Comparison of ENCODE assay signal across 37 cellular contexts in the genomic region with DNA sequence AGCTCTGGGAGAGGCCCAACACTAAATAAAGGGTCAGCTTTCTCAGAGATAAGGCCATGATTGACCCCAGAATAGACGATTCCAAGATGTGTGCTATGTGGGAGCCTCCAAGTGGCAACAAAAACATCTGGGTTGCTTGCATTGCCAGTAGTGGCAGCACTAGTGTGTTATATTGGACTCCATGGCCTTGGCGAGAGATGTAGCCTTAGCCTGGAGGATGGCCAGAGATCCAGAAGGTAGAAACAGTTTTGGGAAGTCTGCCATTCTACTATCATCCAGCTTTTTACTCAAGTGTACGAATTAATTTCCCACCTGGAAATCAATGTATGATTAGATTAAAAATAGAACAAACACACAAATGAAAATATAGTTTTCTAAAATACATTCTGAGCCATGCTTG. TPM values are rescaled to one million over a fixed set of nuclear protein-coding genes. Genes with fewer than 3 reads are reported as not detected.
"Had no signal": no experiment of that assay in that cellular context is flagged by ENCODE, and none has a peak within 500 bp of the region (broad histone marks: within the 10 kb centered on the region; RNA-seq: fewer than 3 reads in every experiment).

No MANE protein-coding gene starts in this region.

- H3K4me3 Mint-ChIP-seq: activated B cell treated with CpG ODN at 0.5 μM for 24 hours; activated CD4-positive, alpha-beta memory T cell treated with anti-CD3 and anti-CD28 coated beads for 36 hours; activated CD4-positive, alpha-beta T cell treated with anti-CD3 and anti-CD28 coated beads, Interleukin-2, amount 10 ng/mL, durations not matched to agents 24 days and 14 days; activated CD8-positive, alpha-beta T cell treated with anti-CD3 and anti-CD28 coated beads, Interleukin-2, amount 10 ng/mL, durations not matched to agents 7 days and 5 days; activated naive CD8-positive, alpha-beta T cell; activated T-cell treated with anti-CD3 and anti-CD28 coated beads, Interleukin-2, amount 50 U/mL, for 24 hours; activated T-cell treated with anti-CD3 and anti-CD28 coated beads, Interleukin-2, amount 50 U/mL, for 72 hours; effector memory CD8-positive, alpha-beta T cell; T-helper 17 cell; T-helper 2 cell treated with Interferon-gamma antibody and Interleukin-4, amounts not matched to agents 5 μg/mL and 100 μg/mL, for 36 hours had no signal

- H3K9me3 Mint-ChIP-seq: activated B cell treated with CpG ODN at 0.5 μM for 24 hours; activated CD4-positive, alpha-beta memory T cell treated with anti-CD3 and anti-CD28 coated beads for 36 hours; activated CD4-positive, alpha-beta T cell treated with anti-CD3 and anti-CD28 coated beads, Interleukin-2, amount 10 ng/mL, durations not matched to agents 24 days and 14 days; activated T-cell treated with anti-CD3 and anti-CD28 coated beads, Interleukin-2, amount 50 U/mL, for 24 hours; activated T-cell treated with anti-CD3 and anti-CD28 coated beads, Interleukin-2, amount 50 U/mL, for 72 hours; effector memory CD8-positive, alpha-beta T cell; T-helper 2 cell treated with Interferon-gamma antibody and Interleukin-4, amounts not matched to agents 5 μg/mL and 100 μg/mL, for 36 hours had no signal

- DNase-seq: activated B cell treated with CpG ODN at 0.5 μM for 24 hours; activated CD4-positive, alpha-beta memory T cell treated with anti-CD3 and anti-CD28 coated beads for 36 hours; activated CD4-positive, alpha-beta T cell treated with anti-CD3 and anti-CD28 coated beads, Interleukin-2, amount 10 ng/mL, durations not matched to agents 24 days and 14 days; activated CD8-positive, alpha-beta memory T cell treated with anti-CD3 and anti-CD28 coated beads, Interleukin-2, amount 50 U/mL, for 48 hours; activated CD8-positive, alpha-beta T cell treated with anti-CD3 and anti-CD28 coated beads, Interleukin-2, amount 10 ng/mL, durations not matched to agents 7 days and 5 days; activated gamma-delta T cell; activated naive CD4-positive, alpha-beta T cell treated with anti-CD3 and anti-CD28 coated beads, Interleukin-2, amount 50 U/mL, for 16 hours; activated naive CD4-positive, alpha-beta T cell treated with Interleukin-2 at 50 U/mL for 16 hours; activated T-cell treated with anti-CD3 and anti-CD28 coated beads for 4 hours; activated T-cell treated with anti-CD3 and anti-CD28 coated beads, Interleukin-2, amount 50 U/mL, for 24 hours; activated T-cell treated with anti-CD3 and anti-CD28 coated beads, Interleukin-2, amount 50 U/mL, for 72 hours; amniotic stem cell; anterior cingulate cortex; central memory CD4-positive, alpha-beta T cell; cortex of kidney; dermis blood vessel endothelial cell; effector CD4-positive, alpha-beta T cell; effector memory CD8-positive, alpha-beta T cell; esophagus squamous epithelium; foreskin melanocyte; heart right ventricle; T-helper 1 cell; T-helper 17 cell; T1000; WERI-Rb-1 had no signal

- H3K27me3 Mint-ChIP-seq: activated T-cell treated with anti-CD3 and anti-CD28 coated beads, Interleukin-2, amount 50 U/mL, for 24 hours; effector memory CD8-positive, alpha-beta T cell had no signal

- H3K27ac Mint-ChIP-seq: activated B cell treated with CpG ODN at 0.5 μM for 24 hours; activated CD4-positive, alpha-beta memory T cell treated with anti-CD3 and anti-CD28 coated beads for 36 hours; activated CD4-positive, alpha-beta T cell treated with anti-CD3 and anti-CD28 coated beads, Interleukin-2, amount 10 ng/mL, durations not matched to agents 24 days and 14 days; activated CD8-positive, alpha-beta T cell treated with anti-CD3 and anti-CD28 coated beads, Interleukin-2, amount 10 ng/mL, durations not matched to agents 7 days and 5 days; activated naive CD8-positive, alpha-beta T cell; activated T-cell treated with anti-CD3 and anti-CD28 coated beads, Interleukin-2, amount 50 U/mL, for 24 hours; activated T-cell treated with anti-CD3 and anti-CD28 coated beads, Interleukin-2, amount 50 U/mL, for 72 hours; effector memory CD8-positive, alpha-beta T cell; T-helper 17 cell; T-helper 2 cell treated with Interferon-gamma antibody and Interleukin-4, amounts not matched to agents 5 μg/mL and 100 μg/mL, for 36 hours had no signal

- ATAC-seq: activated CD4-positive, CD25-positive, alpha-beta regulatory T cell treated with anti-CD3 and anti-CD28 coated beads, Interleukin-2, amount 50 U/mL, for 24 hours; activated CD8-positive, alpha-beta T cell treated with anti-CD3 and anti-CD28 coated beads, Interleukin-2, amount 10 ng/mL, durations not matched to agents 7 days and 5 days; activated T-cell treated with anti-CD3 and anti-CD28 coated beads, Interleukin-2, amount 50 U/mL, for 72 hours; effector memory CD8-positive, alpha-beta T cell; gastroesophageal sphincter; heart right ventricle; T-helper 17 cell had no signal

- H3K36me3 Mint-ChIP-seq: activated CD4-positive, alpha-beta memory T cell treated with anti-CD3 and anti-CD28 coated beads for 36 hours; activated naive CD8-positive, alpha-beta T cell had no signal

- H3K4me1 Mint-ChIP-seq: activated B cell treated with CpG ODN at 0.5 μM for 24 hours; activated CD4-positive, alpha-beta T cell treated with anti-CD3 and anti-CD28 coated beads, Interleukin-2, amount 10 ng/mL, durations not matched to agents 24 days and 14 days; T-helper 17 cell had no signal

RNA-seq across cellular contexts. Expression of gene OR8D4, which starts 3.0 kb away (rescaled TPM):
- total RNA-seq: activated B cell treated with CpG ODN at 0.5 μM for 24 hours; activated CD4-positive, alpha-beta memory T cell treated with anti-CD3 and anti-CD28 coated beads for 36 hours; activated CD4-positive, alpha-beta T cell treated with anti-CD3 and anti-CD28 coated beads, Interleukin-2, amount 10 ng/mL, durations not matched to agents 24 days and 14 days; activated CD8-positive, alpha-beta memory T cell treated with anti-CD3 and anti-CD28 coated beads for 36 hours; activated CD8-positive, alpha-beta T cell treated with anti-CD3 and anti-CD28 coated beads, Interleukin-2, amount 10 ng/mL, durations not matched to agents 7 days and 5 days; activated T-cell treated with anti-CD3 and anti-CD28 coated beads, Interleukin-2, amount 50 U/mL, for 72 hours; astrocyte; cardiac muscle cell; chondrocyte; dermis blood vessel endothelial cell; endothelial cell of umbilical vein; esophagus squamous epithelium; fibroblast of lung; fibroblast of villous mesenchyme; gastroesophageal sphincter; glomerular endothelial cell; heart right ventricle; T-helper 17 cell had no signal

RNA-seq across cellular contexts. Expression of gene TMEM225, which starts 19.5 kb away (rescaled TPM):
- total RNA-seq: activated B cell treated with CpG ODN at 0.5 μM for 24 hours; activated CD4-positive, alpha-beta memory T cell treated with anti-CD3 and anti-CD28 coated beads for 36 hours; activated CD4-positive, alpha-beta T cell treated with anti-CD3 and anti-CD28 coated beads, Interleukin-2, amount 10 ng/mL, durations not matched to agents 24 days and 14 days; activated CD8-positive, alpha-beta memory T cell treated with anti-CD3 and anti-CD28 coated beads for 36 hours; activated CD8-positive, alpha-beta T cell treated with anti-CD3 and anti-CD28 coated beads, Interleukin-2, amount 10 ng/mL, durations not matched to agents 7 days and 5 days; activated T-cell treated with anti-CD3 and anti-CD28 coated beads, Interleukin-2, amount 50 U/mL, for 72 hours; astrocyte; cardiac muscle cell; chondrocyte; dermis blood vessel endothelial cell; endothelial cell of umbilical vein; esophagus squamous epithelium; fibroblast of lung; fibroblast of villous mesenchyme; gastroesophageal sphincter; glomerular endothelial cell; heart right ventricle; T-helper 17 cell had no signal

RNA-seq across cellular contexts. Expression of gene OR4D5, which starts 34.5 kb away (rescaled TPM):
- total RNA-seq: activated B cell treated with CpG ODN at 0.5 μM for 24 hours; activated CD4-positive, alpha-beta memory T cell treated with anti-CD3 and anti-CD28 coated beads for 36 hours; activated CD4-positive, alpha-beta T cell treated with anti-CD3 and anti-CD28 coated beads, Interleukin-2, amount 10 ng/mL, durations not matched to agents 24 days and 14 days; activated CD8-positive, alpha-beta memory T cell treated with anti-CD3 and anti-CD28 coated beads for 36 hours; activated CD8-positive, alpha-beta T cell treated with anti-CD3 and anti-CD28 coated beads, Interleukin-2, amount 10 ng/mL, durations not matched to agents 7 days and 5 days; activated T-cell treated with anti-CD3 and anti-CD28 coated beads, Interleukin-2, amount 50 U/mL, for 72 hours; astrocyte; chondrocyte; dermis blood vessel endothelial cell; endothelial cell of umbilical vein; esophagus squamous epithelium; fibroblast of lung; fibroblast of villous mesenchyme; gastroesophageal sphincter; glomerular endothelial cell; heart right ventricle; T-helper 17 cell had no signal

RNA-seq across cellular contexts. Expression of gene OR6T1, which starts 38.7 kb away (rescaled TPM):
- total RNA-seq: activated B cell treated with CpG ODN at 0.5 μM for 24 hours; activated CD4-positive, alpha-beta memory T cell treated with anti-CD3 and anti-CD28 coated beads for 36 hours; activated CD4-positive, alpha-beta T cell treated with anti-CD3 and anti-CD28 coated beads, Interleukin-2, amount 10 ng/mL, durations not matched to agents 24 days and 14 days; activated CD8-positive, alpha-beta memory T cell treated with anti-CD3 and anti-CD28 coated beads for 36 hours; activated CD8-positive, alpha-beta T cell treated with anti-CD3 and anti-CD28 coated beads, Interleukin-2, amount 10 ng/mL, durations not matched to agents 7 days and 5 days; activated T-cell treated with anti-CD3 and anti-CD28 coated beads, Interleukin-2, amount 50 U/mL, for 72 hours; astrocyte; cardiac muscle cell; chondrocyte; dermis blood vessel endothelial cell; endothelial cell of umbilical vein; esophagus squamous epithelium; fibroblast of lung; fibroblast of villous mesenchyme; gastroesophageal sphincter; glomerular endothelial cell; heart right ventricle; T-helper 17 cell had no signal
